ENCODE assay signal across 14 cellular contexts in the genomic region with DNA sequence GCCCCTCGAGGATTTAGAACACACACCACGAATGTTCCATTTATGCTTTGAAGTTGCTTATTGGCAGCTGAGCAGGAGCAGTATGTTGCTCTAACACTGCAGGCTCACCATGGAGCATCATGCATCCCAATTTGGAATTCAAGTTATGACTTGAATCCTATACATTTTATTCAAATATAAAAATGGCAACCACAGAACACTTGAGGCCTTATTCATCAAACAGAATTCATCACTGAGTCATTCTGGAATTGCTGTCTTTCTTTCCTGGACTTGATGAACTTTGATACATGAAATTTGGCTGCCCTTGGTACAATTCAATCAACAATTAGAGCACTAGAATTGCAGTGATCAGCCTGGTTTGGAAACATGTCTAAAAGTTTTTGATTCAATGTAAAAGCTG.
DNase-seq lines count a peak whose midpoint lies in the region; FAIRE-seq and TF ChIP-seq lines count a peak whose summit lies in the region.
"Had no signal": no experiment of that assay in that cellular context is flagged by ENCODE, and none has a peak within 500 bp of the region (broad histone marks: within the 10 kb centered on the region; RNA-seq: fewer than 3 reads in every experiment).

No MANE protein-coding gene starts in this region.

- TF ChIP-seq CTCF in D721Med (IDR thresholded peaks at IDR 0.05; ENCODE audit: insufficient read depth, missing control alignments) = no peak

- H3K4me3 ChIP-seq in skeletal muscle cell (ENCODE audit: low read depth, low read length) = no peak overlapping the region
- H3K4me3 ChIP-seq: coronary artery, tibial artery had no signal

- DNase-seq in HPDE6-E6E7 (ENCODE audit: extremely low spot score) (peak; percentile 40), SW 1271 (lab: John Stamatoyannopoulos, UW) (peak; percentile 26 to 84), fibroblast of gingiva (ENCODE audit: low read depth) (peak; percentile 53), skeletal muscle cell (ENCODE audit: low read depth) (peak; percentile 70), D721Med (ENCODE audit: insufficient read length, low spot score) (no peak), DMS53 treated with DMSO at 0.1 percent for 48 hours (lab: John Stamatoyannopoulos, UW; ENCODE audit: unreplicated experiment) (no peak), ACHN (no peak)
- DNase-seq: activated naive CD4-positive, alpha-beta T cell treated with anti-CD3 and anti-CD28 coated beads, Interleukin-2, amount 10 ng/mL, durations not matched to agents 7 days and 5 days; Caco-2; glutamatergic neuron; nephron progenitor cell; tibial artery had no signal

- in situ Hi-C loops in ACHN (cut with HindIII; ENCODE audit: low pct_ligation_motif_present, low pct_unique_long_range_greater_than_20kb, low sequenced_read_pairs) = no loop called here

- no peak for FAIRE-seq in D721Med (lab: Jason Lieb, UNC)
- FAIRE-seq: TTC549 had no signal

Comparison
In these comparisons a context has a peak if more than half of its experiments do, and no peak if none do; other contexts are left out.
1. DNase-seq: peak in HPDE6-E6E7 (single experiment), SW 1271 (2 of 2), fibroblast of gingiva (single experiment) and skeletal muscle cell (single experiment); none in D721Med (single experiment), DMS53 treated with DMSO at 0.1 percent for 48 hours (single experiment) and ACHN (single experiment).